Comparison of ENCODE assay signal across 1 cellular context in the genomic region with DNA sequence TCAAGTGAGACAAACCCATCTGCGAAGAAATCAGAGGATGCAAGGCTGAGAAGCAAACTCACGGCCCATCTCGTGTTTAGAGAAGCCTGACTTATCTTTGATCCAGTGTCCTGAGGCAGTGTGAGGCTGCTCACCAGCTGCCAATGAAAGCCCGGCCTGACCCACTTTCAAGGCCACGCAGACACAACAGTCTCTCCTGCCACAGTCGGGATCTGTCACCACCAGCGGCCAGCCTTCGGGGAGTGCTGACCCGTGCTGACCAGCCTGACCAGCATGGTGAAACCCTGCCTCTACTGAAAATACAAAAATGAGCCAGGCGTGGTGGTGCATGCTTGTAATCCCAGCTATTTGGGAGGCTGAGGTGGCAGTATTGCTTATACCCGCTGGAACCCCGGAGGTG.
TF ChIP-seq lines count a peak whose summit lies in the region.

No MANE protein-coding gene starts in this region.

TF ChIP-seq in H1, 55 proteins besides CTCF, POLR2A, EP300 and RAD21:
- TF ChIP-seq EGR1 (IDR thresholded peaks at IDR 0.05; ENCODE audit: borderline replicate concordance, low read depth, low read length) (no peak), POU5F1 (IDR thresholded peaks at IDR 0.05; ENCODE audit: low read depth, low read length) (no peak), EZH2 (IDR thresholded peaks at IDR 0.05; ENCODE audit: low read depth, low read length, severe bottlenecking) (no peak), SUZ12 (IDR thresholded peaks at IDR 0.05; ENCODE audit: low read length) (no peak), GTF2F1 (IDR thresholded peaks at IDR 0.05; ENCODE audit: borderline replicate concordance, low read depth, low read length) (no peak), SIRT6 (IDR thresholded peaks at IDR 0.05; ENCODE audit: low read length) (no peak), BRCA1 (IDR thresholded peaks at IDR 0.05; ENCODE audit: low read depth, low read length) (no peak), RNF2 (IDR thresholded peaks at IDR 0.05; ENCODE audit: borderline replicate concordance, low read depth, low read length, missing control alignments, poor library complexity, severe bottlenecking) (no peak), BACH1 (IDR thresholded peaks at IDR 0.05; ENCODE audit: low read length) (no peak), SAP30 (IDR thresholded peaks at IDR 0.05; ENCODE audit: insufficient read depth, insufficient replicate concordance, low read length) (no peak), CBX5 (IDR thresholded peaks at IDR 0.05; ENCODE audit: low read depth, low read length) (no peak), RXRA (IDR thresholded peaks at IDR 0.05; ENCODE audit: insufficient read depth, low read depth, low read length) (no peak), TAF1 (IDR thresholded peaks at IDR 0.05; ENCODE audit: low read depth, low read length) (no peak), SP2 (IDR thresholded peaks at IDR 0.05; ENCODE audit: low read length) (no peak)
- TF ChIP-seq, protein P1, sequence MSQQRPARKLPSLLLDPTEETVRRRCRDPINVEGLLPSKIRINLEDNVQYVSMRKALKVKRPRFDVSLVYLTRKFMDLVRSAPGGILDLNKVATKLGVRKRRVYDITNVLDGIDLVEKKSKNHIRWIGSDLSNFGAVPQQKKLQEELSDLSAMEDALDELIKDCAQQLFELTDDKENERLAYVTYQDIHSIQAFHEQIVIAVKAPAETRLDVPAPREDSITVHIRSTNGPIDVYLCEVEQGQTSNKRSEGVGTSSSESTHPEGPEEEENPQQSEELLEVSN (IDR thresholded peaks at IDR 0.05): no peak
